In genomic region chr10:52172581-52172980, GRCh38 we compare ENCODE assay signal across 14 cellular contexts.
A peak's percentile ranks its signal among the peaks of the same experiment; 100 is the strongest.
DNase-seq lines count a peak whose midpoint lies in the region; ATAC-seq and TF ChIP-seq lines count a peak whose summit lies in the region.
"Had no signal": no experiment of that assay in that cellular context is flagged by ENCODE, and none has a peak within 500 bp of the region (broad histone marks: within the 10 kb centered on the region; RNA-seq: fewer than 3 reads in every experiment).

No MANE protein-coding gene starts in this region.

- no peaks in the 10 kb centered on the region for H3K4me1 Mint-ChIP-seq in MCF 10A (ENCODE audit: insufficient read depth, unreplicated experiment)
- no peaks in the 10 kb centered on the region for H3K4me1 Mint-ChIP-seq in type B pancreatic cell (ENCODE audit: unreplicated experiment)

- TF ChIP-seq POLR2A in breast epithelium (IDR thresholded peaks at IDR 0.05) (no peak), heart left ventricle (IDR thresholded peaks at IDR 0.05) (no peak)

- H3K36me3 ChIP-seq in breast epithelium (no peaks in the 10 kb centered on the region), heart left ventricle (no peaks in the 10 kb centered on the region), ascending aorta (no peaks in the 10 kb centered on the region)
- H3K36me3 ChIP-seq: tibial artery had no signal

- H3K36me3 Mint-ChIP-seq in MCF 10A (ENCODE audit: insufficient read depth, unreplicated experiment), result no peaks in the 10 kb centered on the region
- no peaks in the 10 kb centered on the region for H3K36me3 Mint-ChIP-seq in type B pancreatic cell

- 59 to 82% (median 70%) methylated on average over 1 of the region's 1 CpG for WGBS in heart left ventricle, 4 donors

- H3K9me3 ChIP-seq in breast epithelium, result peaks cover 0 to 16% of the 10 kb centered on the region in 2 donors
- peaks cover 0 to 35% (median 0%) of the 10 kb centered on the region in 12 donors for H3K9me3 ChIP-seq in heart left ventricle
- H3K9me3 ChIP-seq in ascending aorta, result peaks cover 0 to 19% of the 10 kb centered on the region in 2 donors

- H3K27ac ChIP-seq in breast epithelium (no peak overlapping the region), heart left ventricle (no peak overlapping the region), ascending aorta (no peak overlapping the region)
- H3K27ac ChIP-seq: KMS-11, tibial artery had no signal

- H3K9me3 Mint-ChIP-seq in MCF 10A (ENCODE audit: unreplicated experiment), result no peaks in the 10 kb centered on the region
- H3K9me3 Mint-ChIP-seq in type B pancreatic cell, result no peaks in the 10 kb centered on the region
- H3K9me3 Mint-ChIP-seq: activated T-helper 1 cell treated with anti-CD3 and anti-CD28 coated beads, Interleukin-12 subunit alpha, Interleukin-12 subunit beta, Interleukin-2, Interleukin-4 antibody, amounts not matched to agents 30 ng/mL and 10 ng/mL and 1 ng/mL, durations not matched to agents 14 hours and 24 hours and 36 hours had no signal

- CTCF ChIA-PET in MCF 10A (lab: Yijun Ruan, JAX), result no interaction called here

- ATAC-seq in heart left ventricle (peak in 3 of 4 donors; percentile 49 to 61 (median 57)), GM18511 (IDR thresholded peaks at IDR 0.05; ENCODE audit: unreplicated experiment) (no peak)

- DNase-seq in MCF 10A (ENCODE audit: unreplicated experiment), result peak; percentile 8
- DNase-seq in breast epithelium (ENCODE audit: low spot score in 2 of 2), result no peak
- DNase-seq in OCI-M1 (lab: John Stamatoyannopoulos, UW), result peak; percentile 69
- DNase-seq in heart left ventricle, result no peak
- no peak for DNase-seq in type B pancreatic cell (ENCODE audit: extremely low spot score, unreplicated experiment)
- DNase-seq in superior temporal gyrus (ENCODE audit: extremely low spot score), result no peak
- DNase-seq in ascending aorta (ENCODE audit: low spot score in 2 of 2), result no peak
- DNase-seq: activated CD4-positive, alpha-beta T cell treated with anti-CD3 and anti-CD28 coated beads for 48 hours; effector memory CD4-positive, alpha-beta T cell; stimulated activated CD4-positive, alpha-beta T cell treated with anti-CD3 and anti-CD28 coated beads, Interleukin-12 subunit alpha, Interleukin-12 subunit beta, amount 100 ng/mL, for 4 hours; tibial artery had no signal

- POLR2A ChIA-PET in MCF 10A (lab: Yijun Ruan, JAX), result no interaction called here

- H3K4me3 ChIP-seq in breast epithelium (no peak overlapping the region), heart left ventricle (no peak overlapping the region), ascending aorta (no peak overlapping the region)
- H3K4me3 ChIP-seq: tibial artery had no signal

- H3K27me3 Mint-ChIP-seq in MCF 10A (ENCODE audit: insufficient read depth, unreplicated experiment) (peaks cover 47% of the 10 kb centered on the region), type B pancreatic cell (no peaks in the 10 kb centered on the region)

- BruUV-seq in MCF 10A (replicated peaks; lab: Mats Ljungman, UMichigan), result no TSS peak

- H3K4me3 Mint-ChIP-seq in MCF 10A (ENCODE audit: unreplicated experiment) (no peak overlapping the region), type B pancreatic cell (no peak overlapping the region)
- H3K4me3 Mint-ChIP-seq: activated T-helper 1 cell treated with anti-CD3 and anti-CD28 coated beads, Interleukin-12 subunit alpha, Interleukin-12 subunit beta, Interleukin-2, Interleukin-4 antibody, amounts not matched to agents 30 ng/mL and 10 ng/mL and 1 ng/mL, durations not matched to agents 14 hours and 24 hours and 36 hours had no signal

- no peak overlapping the region for H3K27ac Mint-ChIP-seq in MCF 10A (ENCODE audit: low read depth, unreplicated experiment)
- no peak overlapping the region for H3K27ac Mint-ChIP-seq in type B pancreatic cell
- H3K27ac Mint-ChIP-seq: activated T-helper 1 cell treated with anti-CD3 and anti-CD28 coated beads, Interleukin-12 subunit alpha, Interleukin-12 subunit beta, Interleukin-2, Interleukin-4 antibody, amounts not matched to agents 30 ng/mL and 10 ng/mL and 1 ng/mL, durations not matched to agents 14 hours and 24 hours and 36 hours had no signal

- no peak for TF ChIP-seq CTCF in MCF 10A (IDR thresholded peaks at IDR 0.05; ENCODE audit: unreplicated experiment)
- no peak for TF ChIP-seq CTCF in breast epithelium (IDR thresholded peaks at IDR 0.05)
- peak in 4 of 12 donors; percentile 11 to 36 (median 22) for TF ChIP-seq CTCF in heart left ventricle (IDR thresholded peaks at IDR 0.05)
- TF ChIP-seq CTCF in type B pancreatic cell (conservative IDR thresholded peaks at IDR 0.05), result peak; percentile 41
- peak in 1 of 3 experiments; percentile 28 for TF ChIP-seq CTCF in ascending aorta (IDR thresholded peaks at IDR 0.05)

- H3K27me3 ChIP-seq in breast epithelium (no peaks in the 10 kb centered on the region), heart left ventricle (no peaks in the 10 kb centered on the region), ascending aorta (no peaks in the 10 kb centered on the region)
- H3K27me3 ChIP-seq: tibial artery had no signal

- intact Hi-C loops in MCF 10A (cut with micrococcal nuclease), result no loop called here
- intact Hi-C loops in breast epithelium (cut with DNase I; ENCODE audit: low total_unique reads), result no loop called here
- intact Hi-C loops in heart left ventricle (cut with DNase I), result no loop called here
- intact Hi-C loops in ascending aorta (cut with DNase I), result no loop called here

- no peaks in the 10 kb centered on the region for H3K4me1 ChIP-seq in breast epithelium
- peaks cover 0 to 6% (median 0%) of the 10 kb centered on the region in 12 donors for H3K4me1 ChIP-seq in heart left ventricle
- peaks cover 0 to 6% of the 10 kb centered on the region in 2 donors for H3K4me1 ChIP-seq in ascending aorta

Comparison
In these comparisons a context has a peak if more than half of its experiments do, and no peak if none do; other contexts are left out.
1. DNase-seq: peak in MCF 10A (single experiment) and OCI-M1 (single experiment); none in breast epithelium (0 of 2), heart left ventricle (0 of 5), type B pancreatic cell (single experiment), superior temporal gyrus (single experiment) and ascending aorta (0 of 2).